ENCODE assay signal across 19 cellular contexts in genomic region chr6:132907231-132907630, GRCh38.
DNase-seq lines count a peak whose midpoint lies in the region; ATAC-seq and TF ChIP-seq lines count a peak whose summit lies in the region.
"Had no signal": no experiment of that assay in that cellular context is flagged by ENCODE, and none has a peak within 500 bp of the region (broad histone marks: within the 10 kb centered on the region; RNA-seq: fewer than 3 reads in every experiment).

No MANE protein-coding gene starts in this region.

- H3K9me3 ChIP-seq in RWPE2 (ENCODE audit: severe bottlenecking) (no peaks in the 10 kb centered on the region), fibroblast of lung (ENCODE audit: control insufficient read depth, insufficient read depth, low read depth, low read length) (no peaks in the 10 kb centered on the region)
- H3K9me3 ChIP-seq: HAP-1, SJCRH30 had no signal

- peak; percentile 36; the same call in 1 of the 3 replicates for ATAC-seq in RWPE2 (ENCODE audit: low read depth)
- no peak for ATAC-seq in GM19397 (IDR thresholded peaks at IDR 0.05; ENCODE audit: unreplicated experiment)
- no peak for ATAC-seq in HG02981 (IDR thresholded peaks at IDR 0.05; ENCODE audit: unreplicated experiment)
- ATAC-seq: GM12878 had no signal

- H3K27me3 ChIP-seq in RWPE2 (ENCODE audit: insufficient read depth, poor library complexity, severe bottlenecking) (no peaks in the 10 kb centered on the region), fibroblast of lung (ENCODE audit: control insufficient read depth, insufficient read depth, low read length) (no peaks in the 10 kb centered on the region)
- H3K27me3 ChIP-seq: SJCRH30 had no signal

- H3K4me2 ChIP-seq in fibroblast of lung (ENCODE audit: extremely low read depth, insufficient read depth, low read length): peak overlapping the region; percentile 75

- TF ChIP-seq CTCF in RWPE2 (IDR thresholded peaks at IDR 0.05; ENCODE audit: poor library complexity, severe bottlenecking) (no peak), fibroblast of lung (conservative IDR thresholded peaks at IDR 0.05 in 1 of 2, IDR thresholded peaks at IDR 0.05 in 1 of 2; ENCODE audit: low read depth in 1 of 2, low read length in 2 of 2) (no peak)

- no peak overlapping the region for H3K4me3 ChIP-seq in RWPE2 (ENCODE audit: severe bottlenecking)
- H3K4me3 ChIP-seq in fibroblast of lung (replicated peaks in 1 of 4; ENCODE audit: control extremely low read depth in 1 of 4, insufficient read depth in 1 of 4, low read depth in 3 of 4, low read length in 4 of 4): no peak overlapping the region
- H3K4me3 ChIP-seq: GM12878, HAP-1, SJCRH30 had no signal

- no peaks in the 10 kb centered on the region for H4K20me1 ChIP-seq in fibroblast of lung (ENCODE audit: control insufficient read depth, extremely low read depth, insufficient read depth, low read length)

- H3K27ac ChIP-seq in RWPE2 (ENCODE audit: poor library complexity, severe bottlenecking) (peak overlapping the region; percentile 42), fibroblast of lung (ENCODE audit: insufficient read depth, low read length) (peak overlapping the region; percentile 49)
- H3K27ac ChIP-seq: RWPE1, SJCRH30 had no signal

- H3K9ac ChIP-seq in fibroblast of lung (ENCODE audit: insufficient read depth, low read length): no peak overlapping the region

- no peak overlapping the region for H2AFZ ChIP-seq in fibroblast of lung (ENCODE audit: low read length)

- H3K36me3 ChIP-seq in RWPE2 (ENCODE audit: low read depth) (no peaks in the 10 kb centered on the region), fibroblast of lung (ENCODE audit: control insufficient read depth, insufficient read depth, low read length) (no peaks in the 10 kb centered on the region)
- H3K36me3 ChIP-seq: HAP-1, SJCRH30 had no signal

- DNase-seq in HCEC 1CT (peak; percentile 60), RWPE2 (ENCODE audit: low spot score) (no peak), fibroblast of lung (ENCODE audit: low read depth in 2 of 2) (no peak), retina (no peak), amniotic stem cell (lab: John Stamatoyannopoulos, UW) (no peak)
- DNase-seq: COR-L47, GF-D8, KG1, MV-4-11, NCI-H1417, NCI-H187 treated with DMSO at 0.1 percent for 48 hours, NCI-H2227 treated with DMSO at 0.1 percent for 48 hours, NCI-H524 treated with DMSO at 0.1 percent for 48 hours, SJCRH30 had no signal

- H3K4me1 ChIP-seq in RWPE2 (ENCODE audit: insufficient read depth, poor library complexity, severe bottlenecking): peaks cover 14% of the 10 kb centered on the region
- H3K4me1 ChIP-seq in fibroblast of lung (ENCODE audit: control insufficient read depth, extremely low read depth, insufficient read depth, low read length): peaks cover 12% of the 10 kb centered on the region
- H3K4me1 ChIP-seq: SJCRH30 had no signal

- no peaks in the 10 kb centered on the region for H3K79me2 ChIP-seq in fibroblast of lung (ENCODE audit: control insufficient read depth, insufficient read depth, low read length)
